ENCODE assay signal across 11 cellular contexts in genomic region chr16:5175263-5175662, GRCh38.
"Had no signal": no experiment of that assay in that cellular context is flagged by ENCODE, and none has a peak within 500 bp of the region (broad histone marks: within the 10 kb centered on the region; RNA-seq: fewer than 3 reads in every experiment).

No MANE protein-coding gene starts in this region.

- H3K4me3 ChIP-seq: smooth muscle cell had no signal

- DNase-seq: activated CD4-positive, alpha-beta memory T cell treated with anti-CD3 and anti-CD28 coated beads for 36 hours; activated gamma-delta T cell treated with Interleukin-2 at 50 U/mL for 16 hours; activated naive CD8-positive, alpha-beta T cell treated with anti-CD3 and anti-CD28 coated beads for 36 hours; activated T-cell treated with anti-CD3 and anti-CD28 coated beads, Interleukin-2, amount 50 U/mL, for 48 hours; aorta; foreskin melanocyte; right cardiac atrium; T1000; trophoblast cell had no signal

- H3K4me1 Mint-ChIP-seq: activated naive CD8-positive, alpha-beta T cell treated with anti-CD3 and anti-CD28 coated beads for 36 hours; stimulated activated effector memory CD8-positive, alpha-beta T cell treated with anti-CD3 and anti-CD28 coated beads, Interleukin-12 subunit alpha, Interleukin-12 subunit beta, amount 100 ng/mL, for 72 hours had no signal

- H3K4me3 Mint-ChIP-seq: activated CD4-positive, alpha-beta memory T cell treated with anti-CD3 and anti-CD28 coated beads for 36 hours; activated naive CD8-positive, alpha-beta T cell treated with anti-CD3 and anti-CD28 coated beads for 36 hours; stimulated activated effector memory CD8-positive, alpha-beta T cell treated with anti-CD3 and anti-CD28 coated beads, Interleukin-12 subunit alpha, Interleukin-12 subunit beta, amount 100 ng/mL, for 72 hours had no signal

- H3K27ac Mint-ChIP-seq: activated CD4-positive, alpha-beta memory T cell treated with anti-CD3 and anti-CD28 coated beads for 36 hours; activated naive CD8-positive, alpha-beta T cell treated with anti-CD3 and anti-CD28 coated beads for 36 hours; stimulated activated effector memory CD8-positive, alpha-beta T cell treated with anti-CD3 and anti-CD28 coated beads, Interleukin-12 subunit alpha, Interleukin-12 subunit beta, amount 100 ng/mL, for 72 hours had no signal

- H3K4me2 ChIP-seq: smooth muscle cell had no signal

- H3K36me3 Mint-ChIP-seq: activated naive CD8-positive, alpha-beta T cell treated with anti-CD3 and anti-CD28 coated beads for 36 hours; stimulated activated effector memory CD8-positive, alpha-beta T cell treated with anti-CD3 and anti-CD28 coated beads, Interleukin-12 subunit alpha, Interleukin-12 subunit beta, amount 100 ng/mL, for 72 hours had no signal

- ATAC-seq: right cardiac atrium; stimulated activated effector memory CD8-positive, alpha-beta T cell treated with anti-CD3 and anti-CD28 coated beads, Interleukin-12 subunit alpha, Interleukin-12 subunit beta, amount 100 ng/mL, for 72 hours had no signal
